In the genomic region with DNA sequence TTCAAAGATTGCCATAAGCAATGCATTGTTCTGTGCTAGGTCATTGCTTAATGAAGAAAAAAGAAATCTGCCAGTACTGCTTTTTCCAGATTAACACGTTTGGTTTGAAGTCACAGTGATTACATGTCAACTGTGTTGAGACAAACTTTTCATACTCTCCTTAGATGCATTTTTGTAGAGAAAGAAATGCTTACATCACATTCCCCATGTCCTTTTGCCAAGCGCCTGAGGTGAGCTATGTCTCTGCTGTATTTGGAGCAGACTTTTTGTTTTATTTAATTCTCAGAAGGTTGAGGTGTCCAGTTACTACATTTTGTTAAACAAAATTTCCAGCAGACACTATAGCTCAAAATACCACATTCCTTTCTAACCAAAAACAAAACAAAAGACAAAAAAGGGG, we compare ENCODE assay signal across 1 cellular context.
TF ChIP-seq lines count a peak whose summit lies in the region.

No MANE protein-coding gene starts in this region.

TF ChIP-seq in IMR-90, 13 proteins besides CTCF, POLR2A, EP300 and RAD21 (continued from another document):
- TF ChIP-seq CEBPB (IDR thresholded peaks at IDR 0.05; ENCODE audit: low read depth, low read length): no peak
- no peak for TF ChIP-seq FOS (IDR thresholded peaks at IDR 0.05; ENCODE audit: low read depth, low read length)
- no peak for TF ChIP-seq SMC3 (IDR thresholded peaks at IDR 0.05; ENCODE audit: low read depth, low read length)
- TF ChIP-seq MXI1 (IDR thresholded peaks at IDR 0.05; ENCODE audit: borderline replicate concordance, low read depth, low read length): no peak
- no peak for TF ChIP-seq MAZ (IDR thresholded peaks at IDR 0.05; ENCODE audit: borderline replicate concordance, low read depth, low read length)
- TF ChIP-seq, protein P1, sequence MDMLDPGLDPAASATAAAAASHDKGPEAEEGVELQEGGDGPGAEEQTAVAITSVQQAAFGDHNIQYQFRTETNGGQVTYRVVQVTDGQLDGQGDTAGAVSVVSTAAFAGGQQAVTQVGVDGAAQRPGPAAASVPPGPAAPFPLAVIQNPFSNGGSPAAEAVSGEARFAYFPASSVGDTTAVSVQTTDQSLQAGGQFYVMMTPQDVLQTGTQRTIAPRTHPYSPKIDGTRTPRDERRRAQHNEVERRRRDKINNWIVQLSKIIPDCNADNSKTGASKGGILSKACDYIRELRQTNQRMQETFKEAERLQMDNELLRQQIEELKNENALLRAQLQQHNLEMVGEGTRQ (IDR thresholded peaks at IDR 0.05; ENCODE audit: low read depth, low read length): no peak
- TF ChIP-seq RCOR1 (IDR thresholded peaks at IDR 0.05; ENCODE audit: insufficient replicate concordance, low read length): no peak
